ENCODE assay signal across 18 cellular contexts in the genomic region with DNA sequence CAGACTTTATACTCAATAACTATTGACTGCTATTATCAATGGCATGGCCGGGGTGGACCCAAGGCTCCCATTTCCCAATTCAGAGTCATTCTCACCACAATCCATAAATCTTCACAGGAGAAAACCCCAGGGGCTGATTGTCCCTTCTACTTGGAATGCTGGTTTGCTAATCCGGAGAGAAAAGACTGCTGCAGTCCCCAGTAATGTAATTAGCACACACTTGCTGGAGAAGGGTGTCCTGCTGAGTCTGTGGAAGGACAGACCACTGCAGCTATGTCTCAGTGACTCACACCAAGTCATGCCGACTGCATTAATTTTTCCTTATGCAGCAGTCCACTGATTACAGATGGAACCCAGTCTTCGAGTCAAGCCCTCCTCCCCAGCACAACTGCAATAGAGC. TPM values are rescaled to one million over a fixed set of nuclear protein-coding genes. Genes with fewer than 3 reads are reported as not detected.
DNase-seq lines count a peak whose midpoint lies in the region; ATAC-seq and TF ChIP-seq lines count a peak whose summit lies in the region.
"Had no signal": no experiment of that assay in that cellular context is flagged by ENCODE, and none has a peak within 500 bp of the region (broad histone marks: within the 10 kb centered on the region; RNA-seq: fewer than 3 reads in every experiment).

No MANE protein-coding gene starts in this region.

- H3K27ac ChIP-seq in HUES6 (ENCODE audit: low read depth, low read length) (peak overlapping the region; percentile 42; the same call in 1 of the 2 replicates), mesenchymal stem cell (ENCODE audit: low read length, poor library complexity, severe bottlenecking) (no peak overlapping the region), Peyer's patch (no peak overlapping the region)
- H3K27ac ChIP-seq: breast epithelium, vagina had no signal

- no peaks in the 10 kb centered on the region for H3K36me3 Mint-ChIP-seq in activated T-cell treated with anti-CD3 and anti-CD28 coated beads, Interleukin-2, amount 50 U/mL, for 72 hours (ENCODE audit: insufficient read depth in 2 of 2)
- H3K36me3 Mint-ChIP-seq: natural killer cell had no signal

- H3K27me3 Mint-ChIP-seq in activated T-cell treated with anti-CD3 and anti-CD28 coated beads, Interleukin-2, amount 50 U/mL, for 72 hours (ENCODE audit: low read depth) = no peaks in the 10 kb centered on the region

- H2BK15ac ChIP-seq in mesenchymal stem cell (ENCODE audit: low read depth, poor library complexity, severe bottlenecking) = no peak overlapping the region

- H2AFZ ChIP-seq in mesenchymal stem cell (ENCODE audit: low read depth, low read length) = no peak overlapping the region

- no peak overlapping the region for H3K18ac ChIP-seq in mesenchymal stem cell (ENCODE audit: low read depth in 1 of 2, low read length in 2 of 2)

- H2BK120ac ChIP-seq in mesenchymal stem cell (ENCODE audit: low read depth, low read length) = no peak overlapping the region

- H4K91ac ChIP-seq in mesenchymal stem cell (ENCODE audit: low read length) = no peak overlapping the region

- peaks cover 50% of the 10 kb centered on the region for H3K4me1 ChIP-seq in HUES6 (ENCODE audit: control insufficient read depth, insufficient read depth, low read length)
- H3K4me1 ChIP-seq in mesenchymal stem cell (ENCODE audit: control insufficient read depth, insufficient read depth, low read depth, low read length) = peaks cover 2% of the 10 kb centered on the region
- no peaks in the 10 kb centered on the region for H3K4me1 ChIP-seq in Peyer's patch
- H3K4me1 ChIP-seq: breast epithelium, vagina had no signal

- WGBS in mesenchymal stem cell = 7% methylated on average over 4 of the region's 4 CpGs

- no peak overlapping the region for H3K4me3 ChIP-seq in HUES6 (ENCODE audit: low read depth, low read length)
- H3K4me3 ChIP-seq in astrocyte of the spinal cord (ENCODE audit: low read depth, low read length) = no peak overlapping the region
- no peak overlapping the region for H3K4me3 ChIP-seq in mesenchymal stem cell (ENCODE audit: insufficient read depth in 1 of 2, low read depth in 1 of 2, low read length in 2 of 2)
- H3K4me3 ChIP-seq in Peyer's patch = no peak overlapping the region
- H3K4me3 ChIP-seq: breast epithelium, vagina had no signal

- no peak overlapping the region for H2AK5ac ChIP-seq in mesenchymal stem cell (ENCODE audit: low read length, severe bottlenecking)

- no peak overlapping the region for H3K4me2 ChIP-seq in mesenchymal stem cell (ENCODE audit: low read length, poor library complexity, severe bottlenecking)

- H2BK5ac ChIP-seq in mesenchymal stem cell (ENCODE audit: low read depth, low read length, poor library complexity, severe bottlenecking) = no peak overlapping the region

- no peak overlapping the region for H3K9ac ChIP-seq in HUES6 (ENCODE audit: low read length)
- no peak overlapping the region for H3K9ac ChIP-seq in mesenchymal stem cell (ENCODE audit: low read length)

- H4K8ac ChIP-seq in mesenchymal stem cell (ENCODE audit: low read length) = no peak overlapping the region

- peaks cover 27% of the 10 kb centered on the region for H3K4me1 Mint-ChIP-seq in activated T-cell treated with anti-CD3 and anti-CD28 coated beads, Interleukin-2, amount 50 U/mL, for 72 hours (ENCODE audit: low read depth)
- H3K4me1 Mint-ChIP-seq: natural killer cell had no signal

- ATAC-seq in activated T-cell treated with anti-CD3 and anti-CD28 coated beads, Interleukin-2, amount 50 U/mL, for 72 hours (replicated peaks in 1 of 2) = no peak
- ATAC-seq: activated CD4-positive, CD25-positive, alpha-beta regulatory T cell treated with anti-CD3 and anti-CD28 coated beads, Interleukin-2, amount 50 U/mL, for 24 hours; HepG2; natural killer cell had no signal

- no peak overlapping the region for H3K27ac Mint-ChIP-seq in activated T-cell treated with anti-CD3 and anti-CD28 coated beads, Interleukin-2, amount 50 U/mL, for 72 hours
- H3K27ac Mint-ChIP-seq: activated naive CD4-positive, alpha-beta T cell treated with anti-CD3 and anti-CD28 coated beads for 36 hours; natural killer cell; T-helper 1 cell treated with Interleukin-12 subunit alpha and Interleukin-12 subunit beta and Interleukin-4 antibody, amounts not matched to agents 30 μg/mL and 1 μg/mL, for 36 hours had no signal

- H3K4ac ChIP-seq in mesenchymal stem cell (ENCODE audit: low read depth in 1 of 2, low read length in 2 of 2) = no peak overlapping the region

- TF ChIP-seq CTCF in astrocyte of the spinal cord (IDR thresholded peaks at IDR 0.05; ENCODE audit: low read depth, low read length) = no peak
- no peak for TF ChIP-seq CTCF in Peyer's patch (IDR thresholded peaks at IDR 0.05)

- H3K27me3 ChIP-seq in HUES6 (ENCODE audit: control insufficient read depth, insufficient read depth, low read length) (no peaks in the 10 kb centered on the region), mesenchymal stem cell (ENCODE audit: control insufficient read depth in 1 of 2, insufficient read depth in 1 of 2, low read length in 2 of 2) (peaks cover 0 to 7% of the 10 kb centered on the region in 2 experiments), Peyer's patch (no peaks in the 10 kb centered on the region)
- H3K27me3 ChIP-seq: breast epithelium, vagina had no signal

- no peaks in the 10 kb centered on the region for H3K9me3 Mint-ChIP-seq in activated T-cell treated with anti-CD3 and anti-CD28 coated beads, Interleukin-2, amount 50 U/mL, for 72 hours
- H3K9me3 Mint-ChIP-seq: activated naive CD4-positive, alpha-beta T cell treated with anti-CD3 and anti-CD28 coated beads for 36 hours; natural killer cell; T-helper 1 cell treated with Interleukin-12 subunit alpha and Interleukin-12 subunit beta and Interleukin-4 antibody, amounts not matched to agents 30 μg/mL and 1 μg/mL, for 36 hours had no signal

- H3K79me1 ChIP-seq in mesenchymal stem cell (replicated peaks; ENCODE audit: low read length, poor library complexity, severe bottlenecking) = no peaks in the 10 kb centered on the region

- no peak overlapping the region for H2BK12ac ChIP-seq in mesenchymal stem cell (ENCODE audit: low read length in 2 of 2)

- in situ Hi-C loops in astrocyte of the spinal cord (cut with HindIII; ENCODE audit: low sequenced_read_pairs) = no loop called here

- no peak overlapping the region for H3K23ac ChIP-seq in mesenchymal stem cell (ENCODE audit: low read length in 2 of 2)

- H3K36me3 ChIP-seq in HUES6 (ENCODE audit: control insufficient read depth, insufficient read depth, low read length) (no peaks in the 10 kb centered on the region), mesenchymal stem cell (ENCODE audit: control insufficient read depth in 1 of 2, insufficient read depth in 2 of 2, low read depth in 1 of 2, low read length in 2 of 2) (no peaks in the 10 kb centered on the region), Peyer's patch (no peaks in the 10 kb centered on the region)
- H3K36me3 ChIP-seq: breast epithelium, vagina had no signal

- DNase-seq in Daoy (ENCODE audit: low read depth) (peak; percentile 71), astrocyte of the spinal cord (ENCODE audit: low read depth, low spot score) (peak; percentile 72), mesenchymal stem cell (peak; percentile 86), COR-L47 (lab: John Stamatoyannopoulos, UW) (no peak), Peyer's patch (no peak)
- no peak for DNase-seq in activated T-cell treated with anti-CD3 and anti-CD28 coated beads, Interleukin-2, amount 50 U/mL, for 72 hours
- no peak for DNase-seq in activated CD8-positive, alpha-beta memory T cell treated with anti-CD3 and anti-CD28 coated beads for 24 hours
- DNase-seq: activated CD8-positive, alpha-beta memory T cell treated with anti-CD3 and anti-CD28 coated beads, Interleukin-2, amount 50 U/mL, for 48 hours; activated naive CD4-positive, alpha-beta T cell treated with anti-CD3 and anti-CD28 coated beads for 36 hours; AML-193; natural killer cell; NCI-H2029 treated with DMSO at 0.1 percent for 48 hours had no signal

- H3K14ac ChIP-seq in mesenchymal stem cell (ENCODE audit: low read length in 2 of 2) = no peak overlapping the region

- no peaks in the 10 kb centered on the region for H3K9me3 ChIP-seq in HUES6 (ENCODE audit: control insufficient read depth, insufficient read depth, low read depth, low read length)
- no peaks in the 10 kb centered on the region for H3K9me3 ChIP-seq in mesenchymal stem cell (ENCODE audit: control insufficient read depth, low read length)
- H3K9me3 ChIP-seq in Peyer's patch = no peaks in the 10 kb centered on the region
- H3K9me3 ChIP-seq: breast epithelium, vagina had no signal

- no peak for TF ChIP-seq POLR2A in Peyer's patch (IDR thresholded peaks at IDR 0.05)

- no peak overlapping the region for H3K4me3 Mint-ChIP-seq in activated T-cell treated with anti-CD3 and anti-CD28 coated beads, Interleukin-2, amount 50 U/mL, for 72 hours
- H3K4me3 Mint-ChIP-seq: activated naive CD4-positive, alpha-beta T cell treated with anti-CD3 and anti-CD28 coated beads for 36 hours; natural killer cell; T-helper 1 cell treated with Interleukin-12 subunit alpha and Interleukin-12 subunit beta and Interleukin-4 antibody, amounts not matched to agents 30 μg/mL and 1 μg/mL, for 36 hours had no signal

RNA-seq across cellular contexts. Expression of a gene that starts 5.9 kb away (rescaled TPM):
- 46.2 and 70.7 TPM in 2 replicates for total RNA-seq in Daoy (2014; rRNA removed; shearing (Covaris generic))
- polyA plus RNA-seq in mesenchymal stem cell (2013, experiment 1 of 2) = 28.1 TPM
- 27.2 TPM for polyA plus RNA-seq in mesenchymal stem cell (2013, experiment 2 of 2)
- 100 to 1,000 TPM; 713 to 736 TPM for total RNA-seq in activated T-cell treated with anti-CD3 and anti-CD28 coated beads, Interleukin-2, amount 50 U/mL, for 72 hours
- total RNA-seq in Peyer's patch = 10 to 100 TPM; 21.9 to 78.4 (median 31.3) TPM

Comparison
In these comparisons a context has a peak if more than half of its experiments do, and no peak if none do; other contexts are left out.
1. DNase-seq: peak in Daoy (single experiment), astrocyte of the spinal cord (single experiment) and mesenchymal stem cell (single experiment); none in COR-L47 (single experiment), activated T-cell treated with anti-CD3 and anti-CD28 coated beads, Interleukin-2, amount 50 U/mL, for 72 hours (0 of 2), activated CD8-positive, alpha-beta memory T cell treated with anti-CD3 and anti-CD28 coated beads for 24 hours (single experiment) and Peyer's patch (0 of 3).